Comparison of ENCODE assay signal across 1 cellular context in the genomic region with DNA sequence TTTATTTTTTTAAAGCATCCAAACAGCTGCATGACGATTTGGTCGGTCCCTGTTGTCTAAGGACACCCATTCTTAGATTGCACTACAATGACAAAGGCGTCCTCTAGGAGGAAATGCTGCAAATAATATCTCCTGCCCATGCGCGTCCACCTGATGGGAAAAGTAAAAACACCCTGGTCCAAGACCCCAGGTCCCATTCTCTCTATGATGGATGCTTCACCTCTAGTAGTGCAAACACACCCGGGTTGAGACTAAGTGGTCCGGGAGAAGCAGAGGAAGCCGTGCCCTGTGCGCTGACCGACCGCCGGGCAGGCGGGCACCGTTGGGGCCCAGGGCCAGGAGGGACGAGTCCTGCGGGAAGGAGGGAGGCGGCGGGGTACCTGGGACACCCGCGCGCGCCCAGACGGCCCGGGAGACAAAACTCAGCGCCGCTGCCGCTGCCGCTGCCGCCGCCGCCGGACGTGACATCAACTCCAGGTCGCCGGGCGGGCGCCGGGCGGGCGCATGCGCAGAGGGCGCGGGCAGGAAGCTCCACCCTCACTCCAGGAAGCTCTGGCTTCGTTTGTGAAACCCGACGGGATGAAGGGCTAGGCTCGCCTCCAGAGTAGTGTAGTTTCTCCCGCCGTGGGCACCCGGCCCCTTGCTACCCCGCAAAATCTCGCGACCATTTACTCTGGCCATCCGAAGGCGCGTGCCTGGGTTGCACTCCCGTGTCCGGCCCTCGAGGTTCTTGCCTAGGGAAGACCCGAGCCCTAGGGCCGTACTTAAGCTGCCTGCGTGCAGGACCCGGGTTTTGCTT.
A peak's percentile ranks its signal among the peaks of the same experiment; 100 is the strongest.
TF ChIP-seq lines count a peak whose summit lies in the region.

A gene (minus strand): TSS at position 462 of the 799 bp plus-strand sequence. CDS start 1,639 bp downstream, outside the sequence.

TF ChIP-seq in K562, 482 proteins besides CTCF, POLR2A, EP300 and RAD21 (continued from another document and continues in another):
- TF ChIP-seq ZNF76 (CRISPR knock-in tag; IDR thresholded peaks at IDR 0.05; ENCODE audit: borderline replicate concordance) (no peak), ZNF431 (CRISPR knock-in tag; IDR thresholded peaks at IDR 0.05) (no peak), JUND (IDR thresholded peaks at IDR 0.05; ENCODE audit: borderline replicate concordance, low read depth, low read length) (no peak), JUND (tag; IDR thresholded peaks at IDR 0.05; ENCODE audit: borderline replicate concordance, low read depth, low read length) (peak; percentile 34; the same call in 1 of the 3 replicates), NRF1 (conservative IDR thresholded peaks at IDR 0.05 in 1 of 2, IDR thresholded peaks at IDR 0.05 in 1 of 2) (peak; percentile 99), DMBX1 (CRISPR knock-in tag; IDR thresholded peaks at IDR 0.05; ENCODE audit: borderline replicate concordance) (no peak), XRCC5 (IDR thresholded peaks at IDR 0.05; ENCODE audit: low read depth, low read length) (peak; percentile 5; the same call in 1 of the 2 replicates), ATF1 (CRISPR knock-in tag; IDR thresholded peaks at IDR 0.05) (no peak), ATF1 (tag; IDR thresholded peaks at IDR 0.05) (peak; percentile 87), WHSC1 (IDR thresholded peaks at IDR 0.05; ENCODE audit: low read length) (no peak), TRIM24 (IDR thresholded peaks at IDR 0.05) (peak in 1 of 2 experiments; percentile 18; a peak in 1 of 4 replicates), CBX3 (IDR thresholded peaks at IDR 0.05; ENCODE audit: borderline replicate concordance in 1 of 2, low read length in 2 of 2) (peak in 1 of 2 experiments; percentile 78; a peak in 2 of 3 replicates), SMAD4 (CRISPR knock-in tag; conservative IDR thresholded peaks at IDR 0.05) (peak; percentile 93), PPARD (CRISPR knock-in tag; IDR thresholded peaks at IDR 0.05) (no peak), CHD2 (IDR thresholded peaks at IDR 0.05; ENCODE audit: low read depth, low read length) (peak; percentile 65), TOE1 (IDR thresholded peaks at IDR 0.05; ENCODE audit: borderline replicate concordance) (peak; percentile 57; the same call in 1 of the 2 replicates), TOE1 (CRISPR knock-in tag; IDR thresholded peaks at IDR 0.05; ENCODE audit: borderline replicate concordance, low read depth) (0 out of 2 replicates have a peak, but pooled peaks have one; percentile 68), NONO (IDR thresholded peaks at IDR 0.05; ENCODE audit: low read depth in 2 of 2, low read length in 1 of 2) (0 out of 4 replicates have a peak, but pooled peaks of 1 of the 2 experiments have one; percentile 34), MYBL2 (IDR thresholded peaks at IDR 0.05; ENCODE audit: low read depth) (no peak), MYBL2 (CRISPR knock-in tag; IDR thresholded peaks at IDR 0.05; ENCODE audit: borderline replicate concordance) (no peak), U2AF1 (optimal IDR thresholded peaks at IDR 0.05; ENCODE audit: low read depth, low read length) (peak; percentile 50), PML (IDR thresholded peaks at IDR 0.05; ENCODE audit: low read length) (peak; percentile 78; the same call in 1 of the 2 replicates), PHF20 (IDR thresholded peaks at IDR 0.05; ENCODE audit: partially characterized antibody) (peak; percentile 70), KDM4B (IDR thresholded peaks at IDR 0.05; ENCODE audit: borderline replicate concordance in 2 of 2, low read depth in 1 of 2) (0 out of 4 replicates have a peak, but pooled peaks of 1 of the 2 experiments have one; percentile 25), HCFC1 (IDR thresholded peaks at IDR 0.05; ENCODE audit: low read depth, low read length) (peak; percentile 55), ETV1 (tag; conservative IDR thresholded peaks at IDR 0.05; ENCODE audit: low read depth) (0 out of 2 replicates have a peak, but pooled peaks have one; percentile 8), KDM5B (IDR thresholded peaks at IDR 0.05; ENCODE audit: insufficient replicate concordance, low read depth, low read length) (peak; percentile 74), SRSF3 (IDR thresholded peaks at IDR 0.05; ENCODE audit: insufficient read depth, low read length) (no peak), MAFF (IDR thresholded peaks at IDR 0.05; ENCODE audit: low read length) (no peak; the same call in 1 of the 2 replicates), HDAC6 (IDR thresholded peaks at IDR 0.05; ENCODE audit: low read depth, low read length) (no peak), SIN3B (IDR thresholded peaks at IDR 0.05; ENCODE audit: low read depth) (peak; percentile 79), ZNF436 (CRISPR knock-in tag; IDR thresholded peaks at IDR 0.05) (no peak), CTBP1 (IDR thresholded peaks at IDR 0.05; ENCODE audit: borderline replicate concordance) (peak; percentile 99), YY1 (IDR thresholded peaks at IDR 0.05; ENCODE audit: borderline replicate concordance in 1 of 3, control insufficient read depth in 1 of 3, extremely low read depth in 1 of 3, insufficient read depth in 3 of 3, insufficient read length in 1 of 3, insufficient replicate concordance in 2 of 3, low read depth in 1 of 3, low read length in 2 of 3) (peak in 2 of 3 experiments; percentile 17 to 56), TARDBP (IDR thresholded peaks at IDR 0.05) (peak; percentile 45), CCNT2 (IDR thresholded peaks at IDR 0.05; ENCODE audit: borderline replicate concordance, extremely low read depth, insufficient read length, low read depth, low read length) (peak; percentile 85), ZNF124 (CRISPR knock-in tag; IDR thresholded peaks at IDR 0.05) (no peak), FOXM1 (IDR thresholded peaks at IDR 0.05; ENCODE audit: low read depth) (no peak), FOXM1 (CRISPR knock-in tag; IDR thresholded peaks at IDR 0.05; ENCODE audit: low read depth) (peak; percentile 75; the same call in 1 of the 2 replicates), BCOR (IDR thresholded peaks at IDR 0.05) (peak; percentile 40; the same call in 1 of the 2 replicates), SETDB1 (IDR thresholded peaks at IDR 0.05; ENCODE audit: low read length) (no peak)
- TF ChIP-seq, protein P1, sequence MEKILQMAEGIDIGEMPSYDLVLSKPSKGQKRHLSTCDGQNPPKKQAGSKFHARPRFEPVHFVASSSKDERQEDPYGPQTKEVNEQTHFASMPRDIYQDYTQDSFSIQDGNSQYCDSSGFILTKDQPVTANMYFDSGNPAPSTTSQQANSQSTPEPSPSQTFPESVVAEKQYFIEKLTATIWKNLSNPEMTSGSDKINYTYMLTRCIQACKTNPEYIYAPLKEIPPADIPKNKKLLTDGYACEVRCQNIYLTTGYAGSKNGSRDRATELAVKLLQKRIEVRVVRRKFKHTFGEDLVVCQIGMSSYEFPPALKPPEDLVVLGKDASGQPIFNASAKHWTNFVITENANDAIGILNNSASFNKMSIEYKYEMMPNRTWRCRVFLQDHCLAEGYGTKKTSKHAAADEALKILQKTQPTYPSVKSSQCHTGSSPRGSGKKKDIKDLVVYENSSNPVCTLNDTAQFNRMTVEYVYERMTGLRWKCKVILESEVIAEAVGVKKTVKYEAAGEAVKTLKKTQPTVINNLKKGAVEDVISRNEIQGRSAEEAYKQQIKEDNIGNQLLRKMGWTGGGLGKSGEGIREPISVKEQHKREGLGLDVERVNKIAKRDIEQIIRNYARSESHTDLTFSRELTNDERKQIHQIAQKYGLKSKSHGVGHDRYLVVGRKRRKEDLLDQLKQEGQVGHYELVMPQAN (IDR thresholded peaks at IDR 0.05; ENCODE audit: borderline replicate concordance) = peak; percentile 57; the same call in 1 of the 2 replicates
- TF ChIP-seq, protein P2, sequence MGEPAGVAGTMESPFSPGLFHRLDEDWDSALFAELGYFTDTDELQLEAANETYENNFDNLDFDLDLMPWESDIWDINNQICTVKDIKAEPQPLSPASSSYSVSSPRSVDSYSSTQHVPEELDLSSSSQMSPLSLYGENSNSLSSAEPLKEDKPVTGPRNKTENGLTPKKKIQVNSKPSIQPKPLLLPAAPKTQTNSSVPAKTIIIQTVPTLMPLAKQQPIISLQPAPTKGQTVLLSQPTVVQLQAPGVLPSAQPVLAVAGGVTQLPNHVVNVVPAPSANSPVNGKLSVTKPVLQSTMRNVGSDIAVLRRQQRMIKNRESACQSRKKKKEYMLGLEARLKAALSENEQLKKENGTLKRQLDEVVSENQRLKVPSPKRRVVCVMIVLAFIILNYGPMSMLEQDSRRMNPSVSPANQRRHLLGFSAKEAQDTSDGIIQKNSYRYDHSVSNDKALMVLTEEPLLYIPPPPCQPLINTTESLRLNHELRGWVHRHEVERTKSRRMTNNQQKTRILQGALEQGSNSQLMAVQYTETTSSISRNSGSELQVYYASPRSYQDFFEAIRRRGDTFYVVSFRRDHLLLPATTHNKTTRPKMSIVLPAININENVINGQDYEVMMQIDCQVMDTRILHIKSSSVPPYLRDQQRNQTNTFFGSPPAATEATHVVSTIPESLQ (CRISPR knock-in tag; IDR thresholded peaks at IDR 0.05) = 0 out of 2 replicates have a peak, but pooled peaks have one; percentile 56
- TF ChIP-seq, protein P3, sequence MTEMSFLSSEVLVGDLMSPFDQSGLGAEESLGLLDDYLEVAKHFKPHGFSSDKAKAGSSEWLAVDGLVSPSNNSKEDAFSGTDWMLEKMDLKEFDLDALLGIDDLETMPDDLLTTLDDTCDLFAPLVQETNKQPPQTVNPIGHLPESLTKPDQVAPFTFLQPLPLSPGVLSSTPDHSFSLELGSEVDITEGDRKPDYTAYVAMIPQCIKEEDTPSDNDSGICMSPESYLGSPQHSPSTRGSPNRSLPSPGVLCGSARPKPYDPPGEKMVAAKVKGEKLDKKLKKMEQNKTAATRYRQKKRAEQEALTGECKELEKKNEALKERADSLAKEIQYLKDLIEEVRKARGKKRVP (CRISPR knock-in tag; IDR thresholded peaks at IDR 0.05) = peak; percentile 44; the same call in 1 of the 2 replicates
- TF ChIP-seq, protein P4, sequence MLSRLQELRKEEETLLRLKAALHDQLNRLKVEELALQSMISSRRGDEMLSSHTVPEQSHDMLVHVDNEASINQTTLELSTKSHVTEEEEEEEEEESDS (CRISPR knock-in tag; IDR thresholded peaks at IDR 0.05) = no peak
- TF ChIP-seq, protein P5, sequence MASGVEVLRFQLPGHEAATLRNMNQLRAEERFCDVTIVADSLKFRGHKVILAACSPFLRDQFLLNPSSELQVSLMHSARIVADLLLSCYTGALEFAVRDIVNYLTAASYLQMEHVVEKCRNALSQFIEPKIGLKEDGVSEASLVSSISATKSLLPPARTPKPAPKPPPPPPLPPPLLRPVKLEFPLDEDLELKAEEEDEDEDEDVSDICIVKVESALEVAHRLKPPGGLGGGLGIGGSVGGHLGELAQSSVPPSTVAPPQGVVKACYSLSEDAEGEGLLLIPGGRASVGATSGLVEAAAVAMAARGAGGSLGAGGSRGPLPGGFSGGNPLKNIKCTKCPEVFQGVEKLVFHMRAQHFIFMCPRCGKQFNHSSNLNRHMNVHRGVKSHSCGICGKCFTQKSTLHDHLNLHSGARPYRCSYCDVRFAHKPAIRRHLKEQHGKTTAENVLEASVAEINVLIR (CRISPR knock-in tag; IDR thresholded peaks at IDR 0.05) = peak; percentile 80
- TF ChIP-seq, protein P6, sequence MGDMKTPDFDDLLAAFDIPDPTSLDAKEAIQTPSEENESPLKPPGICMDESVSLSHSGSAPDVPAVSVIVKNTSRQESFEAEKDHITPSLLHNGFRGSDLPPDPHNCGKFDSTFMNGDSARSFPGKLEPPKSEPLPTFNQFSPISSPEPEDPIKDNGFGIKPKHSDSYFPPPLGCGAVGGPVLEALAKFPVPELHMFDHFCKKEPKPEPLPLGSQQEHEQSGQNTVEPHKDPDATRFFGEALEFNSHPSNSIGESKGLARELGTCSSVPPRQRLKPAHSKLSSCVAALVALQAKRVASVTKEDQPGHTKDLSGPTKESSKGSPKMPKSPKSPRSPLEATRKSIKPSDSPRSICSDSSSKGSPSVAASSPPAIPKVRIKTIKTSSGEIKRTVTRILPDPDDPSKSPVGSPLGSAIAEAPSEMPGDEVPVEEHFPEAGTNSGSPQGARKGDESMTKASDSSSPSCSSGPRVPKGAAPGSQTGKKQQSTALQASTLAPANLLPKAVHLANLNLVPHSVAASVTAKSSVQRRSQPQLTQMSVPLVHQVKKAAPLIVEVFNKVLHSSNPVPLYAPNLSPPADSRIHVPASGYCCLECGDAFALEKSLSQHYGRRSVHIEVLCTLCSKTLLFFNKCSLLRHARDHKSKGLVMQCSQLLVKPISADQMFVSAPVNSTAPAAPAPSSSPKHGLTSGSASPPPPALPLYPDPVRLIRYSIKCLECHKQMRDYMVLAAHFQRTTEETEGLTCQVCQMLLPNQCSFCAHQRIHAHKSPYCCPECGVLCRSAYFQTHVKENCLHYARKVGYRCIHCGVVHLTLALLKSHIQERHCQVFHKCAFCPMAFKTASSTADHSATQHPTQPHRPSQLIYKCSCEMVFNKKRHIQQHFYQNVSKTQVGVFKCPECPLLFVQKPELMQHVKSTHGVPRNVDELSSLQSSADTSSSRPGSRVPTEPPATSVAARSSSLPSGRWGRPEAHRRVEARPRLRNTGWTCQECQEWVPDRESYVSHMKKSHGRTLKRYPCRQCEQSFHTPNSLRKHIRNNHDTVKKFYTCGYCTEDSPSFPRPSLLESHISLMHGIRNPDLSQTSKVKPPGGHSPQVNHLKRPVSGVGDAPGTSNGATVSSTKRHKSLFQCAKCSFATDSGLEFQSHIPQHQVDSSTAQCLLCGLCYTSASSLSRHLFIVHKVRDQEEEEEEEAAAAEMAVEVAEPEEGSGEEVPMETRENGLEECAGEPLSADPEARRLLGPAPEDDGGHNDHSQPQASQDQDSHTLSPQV (IDR thresholded peaks at IDR 0.05) = peak; percentile 80
- TF ChIP-seq, protein P7, sequence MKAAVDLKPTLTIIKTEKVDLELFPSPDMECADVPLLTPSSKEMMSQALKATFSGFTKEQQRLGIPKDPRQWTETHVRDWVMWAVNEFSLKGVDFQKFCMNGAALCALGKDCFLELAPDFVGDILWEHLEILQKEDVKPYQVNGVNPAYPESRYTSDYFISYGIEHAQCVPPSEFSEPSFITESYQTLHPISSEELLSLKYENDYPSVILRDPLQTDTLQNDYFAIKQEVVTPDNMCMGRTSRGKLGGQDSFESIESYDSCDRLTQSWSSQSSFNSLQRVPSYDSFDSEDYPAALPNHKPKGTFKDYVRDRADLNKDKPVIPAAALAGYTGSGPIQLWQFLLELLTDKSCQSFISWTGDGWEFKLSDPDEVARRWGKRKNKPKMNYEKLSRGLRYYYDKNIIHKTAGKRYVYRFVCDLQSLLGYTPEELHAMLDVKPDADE (conservative IDR thresholded peaks at IDR 0.05; ENCODE audit: control insufficient read depth, low read depth, low read length) = peak; percentile 50; the same call in 1 of the 2 replicates
- TF ChIP-seq, protein P8, sequence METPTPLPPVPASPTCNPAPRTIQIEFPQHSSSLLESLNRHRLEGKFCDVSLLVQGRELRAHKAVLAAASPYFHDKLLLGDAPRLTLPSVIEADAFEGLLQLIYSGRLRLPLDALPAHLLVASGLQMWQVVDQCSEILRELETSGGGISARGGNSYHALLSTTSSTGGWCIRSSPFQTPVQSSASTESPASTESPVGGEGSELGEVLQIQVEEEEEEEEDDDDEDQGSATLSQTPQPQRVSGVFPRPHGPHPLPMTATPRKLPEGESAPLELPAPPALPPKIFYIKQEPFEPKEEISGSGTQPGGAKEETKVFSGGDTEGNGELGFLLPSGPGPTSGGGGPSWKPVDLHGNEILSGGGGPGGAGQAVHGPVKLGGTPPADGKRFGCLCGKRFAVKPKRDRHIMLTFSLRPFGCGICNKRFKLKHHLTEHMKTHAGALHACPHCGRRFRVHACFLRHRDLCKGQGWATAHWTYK (CRISPR knock-in tag; IDR thresholded peaks at IDR 0.05) = no peak; the same call in none of the 2 replicates
